8 cellular contexts compared by ENCODE assay signal in the genomic region with DNA sequence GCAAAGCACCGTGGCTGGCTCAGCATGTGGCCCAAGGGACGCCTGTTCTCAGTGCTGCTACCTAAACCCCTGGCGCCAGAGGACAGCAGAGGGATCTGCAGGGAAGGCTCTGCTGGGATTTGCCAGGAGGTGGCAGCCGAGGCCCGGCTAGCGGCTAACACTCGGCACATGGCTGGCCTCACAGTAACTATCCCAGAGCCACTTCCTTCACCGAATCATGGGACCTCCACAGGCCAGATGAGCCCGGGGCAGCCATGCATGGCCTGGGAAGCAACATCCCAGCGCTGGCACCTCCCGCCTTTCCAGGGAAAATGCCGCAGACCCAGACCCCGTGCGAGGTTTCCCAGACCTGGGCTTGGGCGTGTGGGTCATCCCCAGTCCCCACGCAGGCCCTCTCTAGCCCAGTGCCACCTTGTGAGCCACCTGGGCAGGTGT. TPM values are rescaled to one million over a fixed set of nuclear protein-coding genes. Genes with fewer than 3 reads are reported as not detected.
DNase-seq lines count a peak whose midpoint lies in the region; ATAC-seq, FAIRE-seq and TF ChIP-seq lines count a peak whose summit lies in the region.

No MANE protein-coding gene starts in this region.

- TF ChIP-seq CTCF in Loucy (conservative IDR thresholded peaks at IDR 0.05; ENCODE audit: low read length): peak; percentile 75
- no peak for TF ChIP-seq CTCF in WTC11 (IDR thresholded peaks at IDR 0.05)
- TF ChIP-seq CTCF in kidney (IDR thresholded peaks at IDR 0.05; ENCODE audit: borderline replicate concordance, extremely low read depth, insufficient read depth): peak; percentile 94

- H4K20me1 ChIP-seq in Loucy (ENCODE audit: insufficient read depth, low read length, poor library complexity, severe bottlenecking): no peaks in the 10 kb centered on the region

- intact Hi-C loops in kidney (cut with DNase I): loop anchor here (10.0 kb wide), 1 partner anchor 132 kb away; no protein-coding TSS in a partner anchor

- no peaks in the 10 kb centered on the region for H3F3A ChIP-seq in Loucy (ENCODE audit: low read depth)

- H2AFZ ChIP-seq in Loucy (ENCODE audit: low read length): peak overlapping the region; percentile 71; the same call in 1 of the 2 replicates

- H3K9ac ChIP-seq in Loucy (ENCODE audit: low read depth, low read length, poor library complexity, severe bottlenecking): no peak overlapping the region
- H3K9ac ChIP-seq in kidney (ENCODE audit: low read length in 2 of 2): no peak overlapping the region

- POLR2A ChIA-PET in WTC11 (lab: Charles Lee): no interaction called here

- CTCF ChIA-PET in WTC11 (lab: Charles Lee): interaction anchor here (0.8 to 1.7 kb wide), 5 partner anchors 128 to 138 kb away, joined by 3 to 8 read pairs (median 5); no protein-coding TSS in a partner anchor

- H3K36me3 Mint-ChIP-seq in WTC11: peaks cover 9% of the 10 kb centered on the region

- H3K27ac ChIP-seq in kidney (ENCODE audit: low read depth in 2 of 2, low read length in 2 of 2): no peak overlapping the region

- no peaks in the 10 kb centered on the region for H3K27me3 Mint-ChIP-seq in WTC11 (ENCODE audit: low read depth)

- H3K4me1 ChIP-seq in Loucy (ENCODE audit: insufficient read depth, low read length, poor library complexity, severe bottlenecking) (no peaks in the 10 kb centered on the region), kidney (ENCODE audit: control insufficient read depth in 1 of 2, insufficient read depth in 1 of 2, low read depth in 1 of 2, low read length in 2 of 2) (peaks cover 0 to 5% of the 10 kb centered on the region in 2 donors)

- H3K9me2 ChIP-seq in Loucy (replicated peaks; ENCODE audit: low read depth, low read length): no peaks in the 10 kb centered on the region

- FAIRE-seq in kidney (lab: Jason Lieb, UNC): no peak

- no peaks in the 10 kb centered on the region for H3K79me2 ChIP-seq in Loucy (ENCODE audit: insufficient read depth, low read length)

- ATAC-seq in GM21529 (IDR thresholded peaks at IDR 0.05; ENCODE audit: unreplicated experiment) (peak; percentile 90), WTC11 (peak; percentile 92), GM19035 (IDR thresholded peaks at IDR 0.05; ENCODE audit: unreplicated experiment) (no peak)

- peaks cover 12% of the 10 kb centered on the region for H3K9me3 Mint-ChIP-seq in WTC11

- H3K4me3 Mint-ChIP-seq in WTC11: no peak overlapping the region

- no peaks in the 10 kb centered on the region for H3K36me3 ChIP-seq in Loucy (ENCODE audit: insufficient read depth, low read length)
- no peaks in the 10 kb centered on the region for H3K36me3 ChIP-seq in kidney (ENCODE audit: control insufficient read depth in 1 of 2, insufficient read depth in 2 of 2, low read length in 2 of 2)

- no peaks in the 10 kb centered on the region for H3K27me3 ChIP-seq in Loucy (ENCODE audit: insufficient read depth, low read length, poor library complexity, severe bottlenecking)

- no peaks in the 10 kb centered on the region for H3K4me1 Mint-ChIP-seq in WTC11

- H3K4me3 ChIP-seq in Loucy (ENCODE audit: low read length, poor library complexity, severe bottlenecking): no peak overlapping the region
- H3K4me3 ChIP-seq in kidney (ENCODE audit: low read length in 2 of 2): no peak overlapping the region

- H3K9me3 ChIP-seq in Loucy (ENCODE audit: insufficient read depth, low read depth, low read length) (peaks cover 7% of the 10 kb centered on the region; the same call in 1 of the 2 replicates), kidney (ENCODE audit: control insufficient read depth in 1 of 2, low read length in 2 of 2) (no peaks in the 10 kb centered on the region)

- no peak overlapping the region for H3K27ac Mint-ChIP-seq in WTC11

- DNase-seq in DMS153 treated with DMSO at 0.1 percent for 48 hours (lab: John Stamatoyannopoulos, UW; ENCODE audit: unreplicated experiment) (peak; percentile 10), WTC11 (ENCODE audit: low spot score) (peak; percentile 83), kidney (peak; percentile 92)
- DNase-seq in central memory CD4-positive, alpha-beta T cell: peak; percentile 50
- peak; percentile 76 for DNase-seq in stimulated activated CD4-positive, alpha-beta T cell treated with anti-CD3 and anti-CD28 coated beads, Interleukin-1b, Interleukin-23, amount 100 ng/mL, for 48 hours

- no peak overlapping the region for H3K4me2 ChIP-seq in Loucy (ENCODE audit: low read depth, low read length, poor library complexity, severe bottlenecking)

TF ChIP-seq in WTC11, 78 proteins besides CTCF, POLR2A, EP300 and RAD21:
- TF ChIP-seq, protein P1, sequence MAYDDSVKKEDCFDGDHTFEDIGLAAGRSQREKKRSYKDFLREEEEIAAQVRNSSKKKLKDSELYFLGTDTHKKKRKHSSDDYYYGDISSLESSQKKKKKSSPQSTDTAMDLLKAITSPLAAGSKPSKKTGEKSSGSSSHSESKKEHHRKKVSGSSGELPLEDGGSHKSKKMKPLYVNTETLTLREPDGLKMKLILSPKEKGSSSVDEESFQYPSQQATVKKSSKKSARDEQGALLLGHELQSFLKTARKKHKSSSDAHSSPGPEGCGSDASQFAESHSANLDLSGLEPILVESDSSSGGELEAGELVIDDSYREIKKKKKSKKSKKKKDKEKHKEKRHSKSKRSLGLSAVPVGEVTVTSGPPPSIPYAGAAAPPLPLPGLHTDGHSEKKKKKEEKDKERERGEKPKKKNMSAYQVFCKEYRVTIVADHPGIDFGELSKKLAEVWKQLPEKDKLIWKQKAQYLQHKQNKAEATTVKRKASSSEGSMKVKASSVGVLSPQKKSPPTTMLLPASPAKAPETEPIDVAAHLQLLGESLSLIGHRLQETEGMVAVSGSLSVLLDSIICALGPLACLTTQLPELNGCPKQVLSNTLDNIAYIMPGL (CRISPR knock-in tag; IDR thresholded peaks at IDR 0.05): peak; percentile 61
- TF ChIP-seq SP1 (CRISPR knock-in tag; conservative IDR thresholded peaks at IDR 0.05) (peak; percentile 51; the same call in 1 of the 2 replicates), ZNF121 (CRISPR knock-in tag; IDR thresholded peaks at IDR 0.05) (peak; percentile 41; the same call in 1 of the 2 replicates), ETV6 (CRISPR knock-in tag; IDR thresholded peaks at IDR 0.05) (peak; percentile 67; the same call in 1 of the 2 replicates), FOXJ3 (CRISPR knock-in tag; IDR thresholded peaks at IDR 0.05; ENCODE audit: borderline replicate concordance) (no peak)
- TF ChIP-seq, protein P2, sequence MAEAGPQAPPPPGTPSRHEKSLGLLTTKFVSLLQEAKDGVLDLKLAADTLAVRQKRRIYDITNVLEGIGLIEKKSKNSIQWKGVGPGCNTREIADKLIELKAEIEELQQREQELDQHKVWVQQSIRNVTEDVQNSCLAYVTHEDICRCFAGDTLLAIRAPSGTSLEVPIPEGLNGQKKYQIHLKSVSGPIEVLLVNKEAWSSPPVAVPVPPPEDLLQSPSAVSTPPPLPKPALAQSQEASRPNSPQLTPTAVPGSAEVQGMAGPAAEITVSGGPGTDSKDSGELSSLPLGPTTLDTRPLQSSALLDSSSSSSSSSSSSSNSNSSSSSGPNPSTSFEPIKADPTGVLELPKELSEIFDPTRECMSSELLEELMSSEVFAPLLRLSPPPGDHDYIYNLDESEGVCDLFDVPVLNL (CRISPR knock-in tag; IDR thresholded peaks at IDR 0.05; ENCODE audit: borderline replicate concordance, low read depth): no peak
- TF ChIP-seq, protein P3, sequence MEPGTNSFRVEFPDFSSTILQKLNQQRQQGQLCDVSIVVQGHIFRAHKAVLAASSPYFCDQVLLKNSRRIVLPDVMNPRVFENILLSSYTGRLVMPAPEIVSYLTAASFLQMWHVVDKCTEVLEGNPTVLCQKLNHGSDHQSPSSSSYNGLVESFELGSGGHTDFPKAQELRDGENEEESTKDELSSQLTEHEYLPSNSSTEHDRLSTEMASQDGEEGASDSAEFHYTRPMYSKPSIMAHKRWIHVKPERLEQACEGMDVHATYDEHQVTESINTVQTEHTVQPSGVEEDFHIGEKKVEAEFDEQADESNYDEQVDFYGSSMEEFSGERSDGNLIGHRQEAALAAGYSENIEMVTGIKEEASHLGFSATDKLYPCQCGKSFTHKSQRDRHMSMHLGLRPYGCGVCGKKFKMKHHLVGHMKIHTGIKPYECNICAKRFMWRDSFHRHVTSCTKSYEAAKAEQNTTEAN (CRISPR knock-in tag; IDR thresholded peaks at IDR 0.05): no peak
- TF ChIP-seq, protein P4, sequence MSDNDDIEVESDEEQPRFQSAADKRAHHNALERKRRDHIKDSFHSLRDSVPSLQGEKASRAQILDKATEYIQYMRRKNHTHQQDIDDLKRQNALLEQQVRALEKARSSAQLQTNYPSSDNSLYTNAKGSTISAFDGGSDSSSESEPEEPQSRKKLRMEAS (CRISPR knock-in tag; IDR thresholded peaks at IDR 0.05): peak; percentile 84

RNA-seq across cellular contexts. Expression of a gene that starts 36.4 kb away (rescaled TPM):
- 16.8 to 18.1 TPM (median 17.0 TPM) in 3 replicates for total RNA-seq in WTC11 (2021)
- total RNA-seq in kidney: 0.60 TPM
- not detected for polyA plus RNA-seq in kidney (ENCODE audit: insufficient read depth, low read depth, low replicate concordance)

Comparison
In these comparisons a context has a peak if more than half of its experiments do, and no peak if none do; other contexts are left out.
1. DNase-seq: peak in every context shown above with its lines; median percentile 92 in kidney; 83 in WTC11; 76 in stimulated activated CD4-positive, alpha-beta T cell treated with anti-CD3 and anti-CD28 coated beads, Interleukin-1b, Interleukin-23, amount 100 ng/mL, for 48 hours; 50 in central memory CD4-positive, alpha-beta T cell; 10 in DMS153 treated with DMSO at 0.1 percent for 48 hours.
2. RNA of a gene that starts 36.4 kb away (total RNA-seq): 16.8 to 18.1 TPM in WTC11; 0.60 TPM in kidney (single experiment); every median in the first group is over 10 times any median in the second.